ENCODE assay signal across 8 cellular contexts in genomic region chr9:131677445-131678180, GRCh38.
DNase-seq lines count a peak whose midpoint lies in the region; ATAC-seq, FAIRE-seq and TF ChIP-seq lines count a peak whose summit lies in the region.

No MANE protein-coding gene starts in this region.

- H3K36me3 ChIP-seq in bronchial epithelial cell (ENCODE audit: control insufficient read depth, insufficient read depth, low read length) (no peaks in the 10 kb centered on the region), liver (ENCODE audit: control insufficient read depth in 4 of 4, insufficient read depth in 3 of 4, low read depth in 1 of 4, low read length in 3 of 4) (no peaks in the 10 kb centered on the region), upper lobe of left lung (no peaks in the 10 kb centered on the region)

- H3K9ac ChIP-seq in liver (ENCODE audit: low read depth in 1 of 2, low read length in 2 of 2) = peak overlapping the region in 1 of 2 donors; percentile 82

- 44% methylated on average over 9 of the region's 9 CpGs for WGBS in liver
- 14 to 25% methylated on average over 9 of the region's 9 CpGs for WGBS in upper lobe of left lung, 2 donors

- peak in 1 of 2 donors; percentile 31 for TF ChIP-seq RAD21 in liver (IDR thresholded peaks at IDR 0.05)

- TF ChIP-seq EP300 in upper lobe of left lung (IDR thresholded peaks at IDR 0.05) = peak in 1 of 4 donors; percentile 43

- ATAC-seq in GM18498 (IDR thresholded peaks at IDR 0.05; ENCODE audit: unreplicated experiment) (peak; percentile 31), upper lobe of left lung (ENCODE audit: low FRiP score in 2 of 2) (peak; percentile 11 to 49), HG03159 (IDR thresholded peaks at IDR 0.05; ENCODE audit: unreplicated experiment) (no peak), GM21447 (IDR thresholded peaks at IDR 0.05; ENCODE audit: unreplicated experiment) (no peak)

- H3K4me1 ChIP-seq in liver (ENCODE audit: control insufficient read depth in 4 of 4, insufficient read depth in 4 of 4, low read length in 3 of 4) = peaks cover 14 to 30% (median 23%) of the 10 kb centered on the region in 4 donors
- H3K4me1 ChIP-seq in upper lobe of left lung = peaks cover 54 to 89% (median 74%) of the 10 kb centered on the region in 4 donors

- H3K4me3 ChIP-seq in NB4 (ENCODE audit: low read depth, low read length) (no peak overlapping the region), bronchial epithelial cell (ENCODE audit: low read depth, low read length) (no peak overlapping the region), liver (ENCODE audit: low read depth in 1 of 3, low read length in 3 of 3) (no peak overlapping the region), upper lobe of left lung (no peak overlapping the region)

- H3K27ac ChIP-seq in liver (ENCODE audit: low read depth in 1 of 2, low read length in 2 of 2) (peak overlapping the region; percentile 55 to 67), upper lobe of left lung (peak overlapping the region; percentile 78 to 88 (median 84))

- H3K27me3 ChIP-seq in bronchial epithelial cell (ENCODE audit: control insufficient read depth, insufficient read depth, low read length) (no peaks in the 10 kb centered on the region), liver (ENCODE audit: control insufficient read depth in 4 of 4, insufficient read depth in 4 of 4, low read length in 3 of 4) (no peaks in the 10 kb centered on the region), upper lobe of left lung (no peaks in the 10 kb centered on the region)

- H3K9me3 ChIP-seq in liver (ENCODE audit: control insufficient read depth in 4 of 4, low read length in 3 of 4) (no peaks in the 10 kb centered on the region), upper lobe of left lung (no peaks in the 10 kb centered on the region)

- TF ChIP-seq POLR2A in NB4 (IDR thresholded peaks at IDR 0.05; ENCODE audit: extremely low read depth, insufficient read length) (no peak), upper lobe of left lung (IDR thresholded peaks at IDR 0.05) (peak in 1 of 4 donors; percentile 37)

- TF ChIP-seq CTCF in NB4 (IDR thresholded peaks at IDR 0.05; ENCODE audit: low read depth, low read length) (no peak), bronchial epithelial cell (IDR thresholded peaks at IDR 0.05; ENCODE audit: insufficient read depth, low read length, severe bottlenecking) (no peak), liver (IDR thresholded peaks at IDR 0.05; ENCODE audit: low read depth, low read length, missing input control) (no peak), upper lobe of left lung (IDR thresholded peaks at IDR 0.05) (no peak)

- DNase-seq in A172 (ENCODE audit: low spot score) = peak; percentile 46
- peak; percentile 62 for DNase-seq in NB4 (ENCODE audit: low read depth)
- DNase-seq in bronchial epithelial cell (ENCODE audit: low read depth) = peak; percentile 50
- DNase-seq in upper lobe of left lung = no peak

- no peak for FAIRE-seq in bronchial epithelial cell (lab: Jason Lieb, UNC)

TF ChIP-seq in liver, 16 proteins besides CTCF, POLR2A, EP300 and RAD21:
- TF ChIP-seq REST (IDR thresholded peaks at IDR 0.05) (no peak), YY1 (IDR thresholded peaks at IDR 0.05) (peak; percentile 69), HNF4A (conservative IDR thresholded peaks at IDR 0.05) (peak in 1 of 2 donors; percentile 51), NR2F2 (IDR thresholded peaks at IDR 0.05) (peak; percentile 3), FOXA2 (IDR thresholded peaks at IDR 0.05) (no peak), RXRA (IDR thresholded peaks at IDR 0.05) (peak in 1 of 2 donors; percentile 18)

Comparison
In these comparisons a context has a peak if more than half of its experiments do, and no peak if none do; other contexts are left out.
1. DNase-seq: peak in A172 (single experiment), NB4 (single experiment) and bronchial epithelial cell (single experiment); none in upper lobe of left lung (0 of 2).
2. ATAC-seq: peak in GM18498 (single experiment) and upper lobe of left lung (2 of 2); none in HG03159 (single experiment) and GM21447 (single experiment).